Comparison of ENCODE assay signal across 11 cellular contexts in the genomic region with DNA sequence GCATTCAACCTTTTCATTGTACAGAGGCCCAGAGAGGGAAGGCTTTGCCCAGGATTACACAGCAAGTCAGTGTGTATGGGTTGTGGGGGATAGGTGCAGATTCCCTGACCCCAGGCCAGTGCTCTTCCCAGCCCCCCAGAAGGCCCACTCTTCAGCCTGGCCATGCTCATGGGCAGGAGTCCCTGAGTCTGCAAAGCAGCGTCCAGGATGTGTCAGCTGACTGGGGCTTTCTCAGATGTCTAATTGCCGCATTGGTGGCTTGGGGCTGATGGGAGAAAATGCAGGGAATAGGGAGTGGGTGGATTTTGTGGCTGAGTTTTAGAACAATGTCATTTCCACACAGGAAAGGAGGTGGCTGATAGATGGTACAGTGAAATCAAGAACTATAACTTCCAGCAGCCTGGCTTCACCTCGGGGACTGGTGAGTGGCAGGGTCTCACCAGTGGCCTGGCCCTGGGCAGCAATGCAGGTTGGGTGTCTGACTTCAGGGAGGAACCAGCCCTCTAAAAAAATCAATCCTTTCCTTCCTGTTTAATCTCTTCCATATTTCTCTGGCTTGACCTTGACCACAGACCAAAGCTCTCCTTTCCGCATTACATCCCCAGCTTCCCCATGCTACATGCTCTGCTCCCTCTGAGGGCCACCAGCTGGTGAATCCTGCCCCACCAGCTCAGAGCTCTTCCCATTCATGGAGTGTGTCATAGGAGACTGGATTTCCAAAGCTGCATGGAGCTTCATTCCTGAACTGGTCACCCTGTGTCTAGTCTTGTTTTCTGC. TPM values are rescaled to one million over a fixed set of nuclear protein-coding genes. Genes with fewer than 3 reads are reported as not detected.
DNase-seq lines count a peak whose midpoint lies in the region; ATAC-seq, FAIRE-seq and TF ChIP-seq lines count a peak whose summit lies in the region.
"Had no signal": no experiment of that assay in that cellular context is flagged by ENCODE, and none has a peak within 500 bp of the region (broad histone marks: within the 10 kb centered on the region; RNA-seq: fewer than 3 reads in every experiment).

No MANE protein-coding gene starts in this region.

- H3K27me3 ChIP-seq in esophagus squamous epithelium (no peaks in the 10 kb centered on the region), small intestine (ENCODE audit: control insufficient read depth in 2 of 2, insufficient read depth in 2 of 2, low read length in 2 of 2) (no peaks in the 10 kb centered on the region)
- H3K27me3 ChIP-seq: pancreas had no signal

- intact Hi-C loops in esophagus squamous epithelium (cut with DNase I), result no loop called here

- POLR2A ChIA-PET in RWPE1 (lab: Yijun Ruan, JAX; ENCODE audit: low non-redundant PET), result no interaction called here

- DNase-seq in HCEC 1CT (peak; percentile 19), RWPE1 (ENCODE audit: low spot score) (no peak), esophagus squamous epithelium (lab: John Stamatoyannopoulos, UW) (no peak), small intestine (no peak)
- no peak for DNase-seq in activated CD4-positive, CD25-positive, alpha-beta regulatory T cell treated with anti-CD3 and anti-CD28 coated beads, Interleukin-2, amount 50 U/mL, for 72 hours
- no peak for DNase-seq in stimulated activated CD8-positive, alpha-beta memory T cell treated with anti-CD3 and anti-CD28 coated beads, Interleukin-4, amount 100 ng/mL, for 48 hours
- DNase-seq: pancreas, PC-3 had no signal

- H3K36me3 ChIP-seq in esophagus squamous epithelium, result no peaks in the 10 kb centered on the region
- H3K36me3 ChIP-seq in small intestine (ENCODE audit: control insufficient read depth in 2 of 2, insufficient read depth in 2 of 2, low read length in 2 of 2), result no peaks in the 10 kb centered on the region
- H3K36me3 ChIP-seq: pancreas had no signal

- CTCF ChIA-PET in RWPE1 (lab: Yijun Ruan, JAX), result interaction anchor here (0.6 kb wide), 1 partner anchor 32 kb away, joined by 3 read pairs; no protein-coding TSS in a partner anchor

- no peak for FAIRE-seq in small intestine (lab: Jason Lieb, UNC)
- FAIRE-seq: H54, pancreas had no signal

- TF ChIP-seq CTCF in RWPE1 (conservative IDR thresholded peaks at IDR 0.05; ENCODE audit: low read depth) (no peak), esophagus squamous epithelium (IDR thresholded peaks at IDR 0.05) (no peak)

- no peak for TF ChIP-seq POLR2A in esophagus squamous epithelium (IDR thresholded peaks at IDR 0.05)

- WGBS in esophagus squamous epithelium, 2 donors, result 72 to 83% methylated on average over 2 to 4 of the region's 4 CpGs
- 64 to 88% (median 66%) methylated on average over 4 of the region's 4 CpGs for WGBS in small intestine, 3 donors

- H3K9me3 ChIP-seq in esophagus squamous epithelium, result peaks cover 0 to 4% (median 0%) of the 10 kb centered on the region in 3 donors
- no peaks in the 10 kb centered on the region for H3K9me3 ChIP-seq in small intestine (ENCODE audit: control insufficient read depth, low read depth)
- H3K9me3 ChIP-seq: pancreas had no signal

- H3K4me3 ChIP-seq in esophagus squamous epithelium (no peak overlapping the region), small intestine (ENCODE audit: low read depth in 1 of 2, low read length in 2 of 2) (no peak overlapping the region)
- H3K4me3 ChIP-seq: pancreas had no signal

- H3K4me1 ChIP-seq in esophagus squamous epithelium, result peaks cover 29 to 82% (median 46%) of the 10 kb centered on the region in 3 donors
- peaks cover 0 to 16% of the 10 kb centered on the region in 2 donors for H3K4me1 ChIP-seq in small intestine (ENCODE audit: control insufficient read depth in 2 of 2, insufficient read depth in 1 of 2, low read depth in 1 of 2, low read length in 1 of 2)
- H3K4me1 ChIP-seq: pancreas had no signal

- no peak for ATAC-seq in HG03457 (IDR thresholded peaks at IDR 0.05; ENCODE audit: unreplicated experiment)
- ATAC-seq in GM21528 (IDR thresholded peaks at IDR 0.05; ENCODE audit: low FRiP score, unreplicated experiment), result no peak
- ATAC-seq: PC-3 had no signal

- H3K27ac ChIP-seq in RWPE1 (peak overlapping the region; percentile 37; the same call in 1 of the 2 replicates), esophagus squamous epithelium (peak overlapping the region; percentile 69 to 88 (median 76)), small intestine (ENCODE audit: low read depth in 1 of 2, low read length in 1 of 2) (peak overlapping the region; percentile 45 to 90)

RNA-seq across cellular contexts. Expression of gene GLIPR2, which starts 14.2 kb away (rescaled TPM):
- total RNA-seq in esophagus squamous epithelium, result 10 to 100 TPM in 1 of 4 donors, 1 to 10 TPM in 2, under 1 TPM in 1; 0.61 to 13.4 (median 6.0) TPM
- 10 to 100 TPM in 2 of 3 donors, 1 to 10 TPM in 1; 3.4 to 22.3 (median 13.0) TPM for polyA plus RNA-seq in small intestine

RNA-seq across cellular contexts. Expression of gene CCIN, which starts 18.5 kb away (rescaled TPM):
- total RNA-seq in esophagus squamous epithelium, result under 1 TPM in 1 of 4 donors, not detected in 3; 0.13 TPM
- polyA plus RNA-seq in small intestine, result under 1 TPM in 1 of 3 donors, not detected in 2; 0.04 TPM

RNA-seq across cellular contexts. Expression of gene CLTA, which starts 40.0 kb away (rescaled TPM):
- total RNA-seq in esophagus squamous epithelium, result 100 to 1,000 TPM; 165 to 215 (median 167) TPM
- 100 to 1,000 TPM; 176 to 279 (median 276) TPM for polyA plus RNA-seq in small intestine
